In the genomic region with DNA sequence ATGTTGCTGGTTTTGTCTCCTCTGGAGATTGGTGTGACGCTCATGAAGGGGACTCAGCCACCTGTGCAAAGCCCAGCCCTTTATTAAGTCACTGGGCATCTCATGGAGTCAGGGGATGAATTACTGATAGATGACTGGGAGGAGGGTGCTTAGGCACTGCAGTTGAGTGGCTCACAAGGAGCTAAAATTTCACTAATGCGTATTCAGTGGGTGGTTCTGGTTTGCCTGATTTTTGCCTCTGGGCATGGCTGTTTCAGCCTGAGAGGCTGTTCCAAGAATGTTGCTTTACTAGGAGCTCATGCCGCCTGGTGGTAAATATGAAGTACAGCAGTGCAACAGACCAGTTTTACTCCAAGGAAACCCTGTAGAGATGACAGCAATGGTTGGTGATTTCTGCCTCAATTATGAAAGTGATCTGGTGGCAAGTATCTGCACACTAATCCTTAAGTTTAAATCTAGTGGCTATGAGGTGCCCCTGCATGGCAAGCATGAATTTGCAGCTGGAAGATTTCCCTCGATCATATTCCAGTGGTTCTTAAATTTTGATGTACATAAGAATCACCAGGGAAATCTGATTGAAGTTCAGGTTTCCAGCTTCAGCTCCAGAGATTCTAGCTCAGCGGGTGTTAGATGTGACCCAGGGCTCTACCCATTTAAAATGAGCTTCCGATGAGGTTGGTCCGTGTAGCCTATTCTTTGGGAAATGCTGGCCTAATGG, we compare ENCODE assay signal across 8 cellular contexts. TPM values are rescaled to one million over a fixed set of nuclear protein-coding genes. Genes with fewer than 3 reads are reported as not detected.
DNase-seq lines count a peak whose midpoint lies in the region; ATAC-seq and TF ChIP-seq lines count a peak whose summit lies in the region.

No MANE protein-coding gene starts in this region.

- H3K4me3 ChIP-seq in Peyer's patch (no peak overlapping the region), adrenal gland (no peak overlapping the region), left ventricle myocardium inferior (no peak overlapping the region), H7 (ENCODE audit: insufficient read depth, low read depth, low read length) (no peak overlapping the region)

- H3K4me1 ChIP-seq in Peyer's patch (peaks cover 0 to 8% (median 0%) of the 10 kb centered on the region in 4 donors), adrenal gland (replicated peaks in 1 of 2) (peaks cover 0 to 26% of the 10 kb centered on the region in 2 donors), left ventricle myocardium inferior (peaks cover 39% of the 10 kb centered on the region)

- ATAC-seq in GM21390 (IDR thresholded peaks at IDR 0.05; ENCODE audit: unreplicated experiment): peak; percentile 69

- peak; percentile 83 for DNase-seq in DMS153 (lab: John Stamatoyannopoulos, UW)
- peak; percentile 96 to 97 for DNase-seq in Kasumi-1 (lab: John Stamatoyannopoulos, UW)
- DNase-seq in Peyer's patch: peak in 2 of 3 donors; percentile 37 to 77
- peak; percentile 57 to 92 (median 76) for DNase-seq in adrenal gland
- DNase-seq in left ventricle myocardium inferior: no peak
- peak; percentile 54 for DNase-seq in putamen (ENCODE audit: low spot score)
- no peak for DNase-seq in H7

- 46 to 59% (median 54%) methylated on average over 6 to 7 of the region's 7 CpGs for WGBS in adrenal gland, 4 donors

- H3K36me3 ChIP-seq in Peyer's patch (peaks cover 0 to 10% (median 0%) of the 10 kb centered on the region in 3 donors), adrenal gland (replicated peaks in 1 of 2) (peaks cover 0 to 10% of the 10 kb centered on the region in 2 donors), left ventricle myocardium inferior (peaks cover 9% of the 10 kb centered on the region), H7 (replicated peaks; ENCODE audit: control insufficient read depth, insufficient read depth, low read length) (no peaks in the 10 kb centered on the region)

- H3K9me3 ChIP-seq in Peyer's patch: no peaks in the 10 kb centered on the region
- no peaks in the 10 kb centered on the region for H3K9me3 ChIP-seq in adrenal gland (replicated peaks in 1 of 3)
- no peaks in the 10 kb centered on the region for H3K9me3 ChIP-seq in left ventricle myocardium inferior (replicated peaks)

- no peaks in the 10 kb centered on the region for H3K27me3 ChIP-seq in Peyer's patch
- H3K27me3 ChIP-seq in adrenal gland: no peaks in the 10 kb centered on the region
- H3K27me3 ChIP-seq in left ventricle myocardium inferior (ENCODE audit: low read depth): no peaks in the 10 kb centered on the region
- H3K27me3 ChIP-seq in H7 (ENCODE audit: control insufficient read depth, insufficient read depth, low read length): no peaks in the 10 kb centered on the region

- TF ChIP-seq CTCF in Peyer's patch (IDR thresholded peaks at IDR 0.05) (peak; percentile 77 to 98 (median 98)), adrenal gland (IDR thresholded peaks at IDR 0.05) (peak; percentile 88 to 98 (median 96)), left ventricle myocardium inferior (IDR thresholded peaks at IDR 0.05; ENCODE audit: borderline replicate concordance) (peak; percentile 94)

- peak overlapping the region in 2 of 4 donors; percentile 7 to 12 for H3K27ac ChIP-seq in Peyer's patch
- H3K27ac ChIP-seq in adrenal gland: peak overlapping the region in 4 of 5 donors; percentile 1 to 67 (median 27)
- H3K27ac ChIP-seq in left ventricle myocardium inferior (replicated peaks): peak overlapping the region; percentile 45

- intact Hi-C loops in adrenal gland (cut with DNase I): loop anchor here (5.0 to 10.0 kb wide), 2 partner anchors 95 to 282 kb away; no protein-coding TSS in a partner anchor
- intact Hi-C loops in left ventricle myocardium inferior (cut with micrococcal nuclease): loop anchor here (2.0 kb wide), 1 partner anchor 98 kb away; no protein-coding TSS in a partner anchor

- TF ChIP-seq POLR2A in Peyer's patch (IDR thresholded peaks at IDR 0.05) (no peak), adrenal gland (IDR thresholded peaks at IDR 0.05) (no peak)

RNA-seq across cellular contexts. Expression of gene ACTA2, which starts 19.9 kb away (rescaled TPM):
- 100 to 1,000 TPM in 3 of 4 donors, 10 to 100 TPM in 1; 83.5 to 342 (median 142) TPM for total RNA-seq in Peyer's patch
- total RNA-seq in adrenal gland: 100 to 1,000 TPM in 6 of 8 donors, 10 to 100 TPM in 2; 94.3 to 529 (median 365) TPM
- 100 to 1,000 TPM; 135 to 357 (median 298) TPM for polyA plus RNA-seq in adrenal gland
- 89.4 TPM for total RNA-seq in left ventricle myocardium inferior
- total RNA-seq in H7 (2014; rRNA removed; shearing (Covaris generic)): not detected in 2 replicates

RNA-seq across cellular contexts. Expression of gene STAMBPL1, which starts 52.7 kb away (rescaled TPM):
- 100 to 1,000 TPM in 1 of 4 donors, 10 to 100 TPM in 3; 54.6 to 116 (median 84.6) TPM for total RNA-seq in Peyer's patch
- total RNA-seq in adrenal gland: 100 to 1,000 TPM in 1 of 8 donors, 10 to 100 TPM in 7; 11.0 to 108 (median 57.4) TPM
- polyA plus RNA-seq in adrenal gland: 10 to 100 TPM; 22.0 to 49.2 (median 27.0) TPM
- 2.5 TPM for total RNA-seq in left ventricle myocardium inferior
- 1.3 and 2.3 TPM in 2 replicates for total RNA-seq in H7 (2014; rRNA removed; shearing (Covaris generic))

RNA-seq across cellular contexts. Expression of gene FAS, which starts 57.9 kb away (rescaled TPM):
- 10 to 100 TPM; 25.9 to 81.7 (median 29.2) TPM for total RNA-seq in Peyer's patch
- total RNA-seq in adrenal gland: 100 to 1,000 TPM in 1 of 8 donors, 10 to 100 TPM in 7; 30.4 to 236 (median 58.7) TPM
- polyA plus RNA-seq in adrenal gland: 10 to 100 TPM; 14.4 to 58.9 (median 18.6) TPM
- 3.7 TPM for total RNA-seq in left ventricle myocardium inferior
- 0.14 TPM in 1 of 2 replicates, not detected in the other for total RNA-seq in H7 (2014; rRNA removed; shearing (Covaris generic))

Comparison
In these comparisons a context has a peak if more than half of its experiments do, and no peak if none do; other contexts are left out.
1. DNase-seq: peak in DMS153 (single experiment), Kasumi-1 (2 of 2), Peyer's patch (2 of 3), adrenal gland (7 of 7) and putamen (single experiment); none in left ventricle myocardium inferior (single experiment) and H7 (single experiment).
2. RNA of gene ACTA2, which starts 19.9 kb away (total RNA-seq): 94.3 to 529 TPM in adrenal gland, 83.5 to 342 TPM in Peyer's patch and 89.4 TPM in left ventricle myocardium inferior (single experiment); not detected in H7; every median in the first group is over 10 times any median in the second.
3. Peak in every context shown above with its lines, with median percentiles within 50 percentile points of each other: CTCF ChIP-seq.